In the genomic region with DNA sequence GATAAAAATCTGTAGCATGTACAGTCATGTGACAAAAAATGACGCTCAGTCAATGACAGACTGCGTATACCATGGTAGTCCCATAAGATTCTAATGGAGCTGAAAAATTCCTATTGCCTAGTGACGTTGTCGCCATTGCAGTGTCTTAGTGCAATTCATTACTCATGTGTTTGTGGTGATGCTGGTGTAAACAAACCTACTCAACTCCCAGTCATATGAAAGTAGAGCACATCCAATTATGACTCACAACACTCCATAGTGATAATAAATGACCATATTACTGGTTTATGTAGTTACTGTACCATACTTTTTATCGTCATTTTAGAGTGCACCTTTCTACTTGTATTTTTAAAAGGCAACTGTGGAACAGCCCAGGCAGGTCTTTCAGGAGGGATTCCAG, we compare ENCODE assay signal across 1 cellular context.
TF ChIP-seq lines count a peak whose summit lies in the region.

No MANE protein-coding gene starts in this region.

TF ChIP-seq in K562, 482 proteins besides CTCF, POLR2A, EP300 and RAD21:
- TF ChIP-seq, protein P1, sequence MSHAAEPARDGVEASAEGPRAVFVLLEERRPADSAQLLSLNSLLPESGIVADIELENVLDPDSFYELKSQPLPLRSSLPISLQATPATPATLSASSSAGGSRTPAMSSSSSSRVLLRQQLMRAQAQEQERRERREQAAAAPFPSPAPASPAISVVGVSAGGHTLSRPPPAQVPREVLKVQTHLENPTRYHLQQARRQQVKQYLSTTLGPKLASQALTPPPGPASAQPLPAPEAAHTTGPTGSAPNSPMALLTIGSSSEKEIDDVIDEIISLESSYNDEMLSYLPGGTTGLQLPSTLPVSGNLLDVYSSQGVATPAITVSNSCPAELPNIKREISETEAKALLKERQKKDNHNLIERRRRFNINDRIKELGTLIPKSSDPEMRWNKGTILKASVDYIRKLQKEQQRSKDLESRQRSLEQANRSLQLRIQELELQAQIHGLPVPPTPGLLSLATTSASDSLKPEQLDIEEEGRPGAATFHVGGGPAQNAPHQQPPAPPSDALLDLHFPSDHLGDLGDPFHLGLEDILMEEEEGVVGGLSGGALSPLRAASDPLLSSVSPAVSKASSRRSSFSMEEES (CRISPR knock-in tag; IDR thresholded peaks at IDR 0.05), result peak; percentile 22; the same call in 1 of the 2 replicates
- TF ChIP-seq FOXJ2 (tag; IDR thresholded peaks at IDR 0.05) (peak; percentile 85), ATF1 (CRISPR knock-in tag; IDR thresholded peaks at IDR 0.05) (no peak), ATF1 (tag; IDR thresholded peaks at IDR 0.05) (0 out of 2 replicates have a peak, but pooled peaks have one; percentile 21), FOSL1 (tag; conservative IDR thresholded peaks at IDR 0.05) (peak; percentile 94), MAZ (CRISPR knock-in tag; conservative IDR thresholded peaks at IDR 0.05 in 1 of 2, IDR thresholded peaks at IDR 0.05 in 1 of 2) (no peak), JUN (IDR thresholded peaks at IDR 0.05; ENCODE audit: borderline replicate concordance, low read depth, low read length) (peak; percentile 81; the same call in 1 of the 2 replicates), JUN (CRISPR knock-in tag; IDR thresholded peaks at IDR 0.05; ENCODE audit: borderline replicate concordance) (no peak), CREM (IDR thresholded peaks at IDR 0.05; ENCODE audit: low read depth) (peak; percentile 38), ATF7 (IDR thresholded peaks at IDR 0.05) (peak; percentile 21; the same call in 1 of the 2 replicates), JUND (IDR thresholded peaks at IDR 0.05; ENCODE audit: borderline replicate concordance, low read depth, low read length) (no peak), JUND (tag; IDR thresholded peaks at IDR 0.05; ENCODE audit: borderline replicate concordance, low read depth, low read length) (peak; percentile 32; the same call in 1 of the 3 replicates), CHCHD3 (CRISPR knock-in tag; IDR thresholded peaks at IDR 0.05) (no peak), EHMT2 (IDR thresholded peaks at IDR 0.05) (0 out of 2 replicates have a peak, but pooled peaks have one; percentile 17), ARID1B (IDR thresholded peaks at IDR 0.05) (peak; percentile 37), TRIM24 (IDR thresholded peaks at IDR 0.05) (peak; percentile 76 to 88; a peak in 3 of 4 replicates), CEBPG (CRISPR knock-in tag; IDR thresholded peaks at IDR 0.05) (no peak), CEBPG (tag; conservative IDR thresholded peaks at IDR 0.05 in 1 of 2, IDR thresholded peaks at IDR 0.05 in 1 of 2) (peak in 1 of 2 experiments; percentile 50; a peak in 1 of 4 replicates), ZNF280B (CRISPR knock-in tag; IDR thresholded peaks at IDR 0.05) (no peak), TBL1XR1 (IDR thresholded peaks at IDR 0.05; ENCODE audit: low read length in 2 of 2) (no peak)
- TF ChIP-seq, protein P2, sequence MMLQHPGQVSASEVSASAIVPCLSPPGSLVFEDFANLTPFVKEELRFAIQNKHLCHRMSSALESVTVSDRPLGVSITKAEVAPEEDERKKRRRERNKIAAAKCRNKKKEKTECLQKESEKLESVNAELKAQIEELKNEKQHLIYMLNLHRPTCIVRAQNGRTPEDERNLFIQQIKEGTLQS (IDR thresholded peaks at IDR 0.05), result peak; percentile 86
- TF ChIP-seq, protein P2 (CRISPR knock-in tag; conservative IDR thresholded peaks at IDR 0.05), result no peak
TF ChIP-seq in K562: peak in this region for 13.
